Comparison of ENCODE assay signal across 13 cellular contexts in the genomic region with DNA sequence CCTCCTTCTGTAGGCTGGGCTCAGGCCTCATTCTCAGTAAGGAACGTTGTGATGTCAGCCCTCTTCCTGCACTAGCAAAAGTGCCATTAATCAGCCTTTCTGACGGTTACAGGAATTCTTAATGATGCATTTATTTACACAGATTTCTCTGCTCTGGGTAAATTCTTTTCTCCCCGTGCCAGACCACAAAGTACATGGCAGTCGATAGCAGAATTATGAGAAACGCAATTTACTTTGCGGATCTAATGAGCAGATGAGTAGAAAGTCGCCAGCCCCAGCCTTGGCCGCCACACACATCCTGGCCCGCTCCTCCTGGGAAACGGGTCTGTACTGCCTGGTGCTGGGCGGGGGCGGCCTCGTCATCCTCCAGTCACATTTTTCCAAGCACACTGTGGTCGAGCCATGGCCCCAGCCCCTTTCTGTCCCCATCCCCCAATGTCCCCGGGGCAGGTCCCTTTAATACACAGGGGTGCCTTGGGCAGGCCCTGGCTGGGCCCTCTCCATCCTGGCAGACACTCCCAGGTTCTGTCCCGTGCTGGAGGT. TPM values are rescaled to one million over a fixed set of nuclear protein-coding genes. Genes with fewer than 3 reads are reported as not detected.
DNase-seq lines count a peak whose midpoint lies in the region; ATAC-seq, FAIRE-seq and TF ChIP-seq lines count a peak whose summit lies in the region.
"Had no signal": no experiment of that assay in that cellular context is flagged by ENCODE, and none has a peak within 500 bp of the region (broad histone marks: within the 10 kb centered on the region; RNA-seq: fewer than 3 reads in every experiment).

No MANE protein-coding gene starts in this region.

- H3K4me3 ChIP-seq in BJ (ENCODE audit: low read depth, low read length) (no peak overlapping the region), left lung (no peak overlapping the region), ascending aorta (no peak overlapping the region)

- ATAC-seq in left lung (peak; percentile 35), HG03196 (IDR thresholded peaks at IDR 0.05; ENCODE audit: unreplicated experiment) (no peak), GM21529 (IDR thresholded peaks at IDR 0.05; ENCODE audit: unreplicated experiment) (no peak)

- H3K4me1 ChIP-seq in left lung (no peaks in the 10 kb centered on the region), ascending aorta (no peaks in the 10 kb centered on the region)

- TF ChIP-seq CTCF in BJ (IDR thresholded peaks at IDR 0.05; ENCODE audit: insufficient read depth, low read depth, low read length) (no peak), left lung (IDR thresholded peaks at IDR 0.05) (no peak), ascending aorta (IDR thresholded peaks at IDR 0.05) (no peak)

- no peak overlapping the region for H3K27ac ChIP-seq in left lung
- no peak overlapping the region for H3K27ac ChIP-seq in ascending aorta

- no peak for TF ChIP-seq POLR2A in H54 (IDR thresholded peaks at IDR 0.05; ENCODE audit: low read depth, low read length)

- H3K27me3 ChIP-seq in BJ (ENCODE audit: control insufficient read depth, insufficient read depth, low read length) = peaks cover 15% of the 10 kb centered on the region
- peaks cover 0 to 77% of the 10 kb centered on the region in 2 donors for H3K27me3 ChIP-seq in left lung
- no peaks in the 10 kb centered on the region for H3K27me3 ChIP-seq in ascending aorta

- CTCF ChIA-PET in BJ (lab: Yijun Ruan, JAX) = no interaction called here

- H3K36me3 ChIP-seq in BJ (ENCODE audit: control insufficient read depth, insufficient read depth, low read length) = no peaks in the 10 kb centered on the region
- no peaks in the 10 kb centered on the region for H3K36me3 ChIP-seq in left lung
- H3K36me3 ChIP-seq in ascending aorta = no peaks in the 10 kb centered on the region

- POLR2A ChIA-PET in BJ (lab: Charles Lee) = no interaction called here

- peak; percentile 11 for DNase-seq in BJ (ENCODE audit: low read depth)
- DNase-seq in H54 (ENCODE audit: insufficient read length, low spot score) = peak; percentile 54
- peak; percentile 93 for DNase-seq in amniotic epithelial cell (ENCODE audit: low read depth)
- peak in 1 of 2 donors; percentile 74 for DNase-seq in left lung
- no peak for DNase-seq in NCI-H1436 (lab: John Stamatoyannopoulos, UW)
- DNase-seq in ascending aorta (ENCODE audit: low spot score in 2 of 2) = no peak
- DNase-seq: activated CD8-positive, alpha-beta memory T cell treated with anti-CD3 and anti-CD28 coated beads, Interleukin-2, amount 50 U/mL, for 48 hours; DMS 273 treated with DMSO at 0.1 percent for 48 hours; islet precursor cell; NCI-H1092 treated with DMSO at 0.1 percent for 48 hours had no signal

- no peak for FAIRE-seq in H54 (lab: Jason Lieb, UNC)
- FAIRE-seq: GM18507 had no signal

- no peaks in the 10 kb centered on the region for H3K9me3 ChIP-seq in left lung
- H3K9me3 ChIP-seq in ascending aorta = no peaks in the 10 kb centered on the region

- intact Hi-C loops in left lung (cut with DNase I) = no loop called here
- intact Hi-C loops in ascending aorta (cut with DNase I) = no loop called here

RNA-seq across cellular contexts. Expression of gene NOC4L, which starts 25.9 kb away (rescaled TPM):
- polyA plus RNA-seq in BJ (2011; rRNA removed) = 3.9 and 8.1 TPM in 2 replicates
- 5.4 and 6.1 TPM in 2 replicates for polyA minus RNA-seq in BJ (2011; rRNA and poly(A)+ RNA removed)
- 10 to 100 TPM; 11.0 to 19.6 TPM for total RNA-seq in left lung
- total RNA-seq in ascending aorta = 9.2 TPM

RNA-seq across cellular contexts. Expression of gene DDX51, which starts 26.0 kb away (rescaled TPM):
- polyA plus RNA-seq in BJ (2011; rRNA removed) = 5.3 and 8.2 TPM in 2 replicates
- 4.7 and 6.9 TPM in 2 replicates for polyA minus RNA-seq in BJ (2011; rRNA and poly(A)+ RNA removed)
- total RNA-seq in left lung (10 to 100 TPM; 11.7 to 15.1 TPM), ascending aorta (4.3 TPM)

Comparison
In these comparisons a context has a peak if more than half of its experiments do, and no peak if none do; other contexts are left out.
1. DNase-seq: peak in BJ (single experiment), H54 (single experiment) and amniotic epithelial cell (single experiment); none in NCI-H1436 (single experiment) and ascending aorta (0 of 2).